ENCODE assay signal across 8 cellular contexts in the genomic region with DNA sequence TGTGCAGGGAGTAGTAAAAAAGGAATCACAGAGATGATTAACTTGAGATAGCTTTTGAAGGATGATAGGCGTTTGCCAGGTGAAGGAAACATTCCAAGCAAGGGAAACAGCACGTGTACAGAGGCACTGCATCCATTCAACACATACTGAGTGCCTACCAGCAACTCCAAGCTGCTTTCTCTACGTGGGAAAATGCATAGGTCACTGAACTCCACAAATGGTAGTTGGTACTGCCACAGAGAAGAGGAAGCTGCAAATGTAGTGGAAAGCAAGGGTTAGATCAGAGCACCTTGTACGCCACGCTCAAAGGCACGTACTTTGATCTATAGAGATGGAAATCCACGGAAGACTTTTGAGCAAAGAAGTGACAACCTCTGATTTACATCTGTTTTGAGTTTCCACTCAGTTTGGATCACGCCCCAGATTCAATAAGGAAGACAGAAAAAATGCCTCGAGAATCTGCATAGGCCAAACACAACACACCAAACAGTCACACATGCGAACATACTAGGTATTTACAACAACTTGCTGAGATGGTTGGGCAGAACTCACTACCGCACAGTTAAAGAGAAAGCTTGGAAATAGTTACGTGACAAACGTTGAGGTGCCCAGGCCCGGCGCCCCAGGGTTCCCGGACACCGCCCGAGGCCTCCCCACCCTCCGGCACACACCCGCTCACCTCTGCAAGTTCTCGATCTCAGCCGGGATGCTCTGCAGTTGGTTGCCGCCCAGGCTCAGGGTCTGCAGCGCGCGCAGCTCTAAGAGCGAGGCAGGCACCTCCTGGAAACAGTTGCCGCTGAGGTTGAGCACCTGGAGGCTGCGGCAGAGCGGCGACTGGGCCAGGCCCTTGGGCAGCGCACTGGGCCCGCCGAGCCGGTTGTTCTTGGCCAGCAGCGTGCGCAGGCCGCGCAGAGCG. TPM values are rescaled to one million over a fixed set of nuclear protein-coding genes. Genes with fewer than 3 reads are reported as not detected.
DNase-seq lines count a peak whose midpoint lies in the region; ATAC-seq and TF ChIP-seq lines count a peak whose summit lies in the region.

No MANE protein-coding gene starts in this region.

- peak; percentile 47 for ATAC-seq in GM19468 (IDR thresholded peaks at IDR 0.05; ENCODE audit: extremely low read depth, unreplicated experiment)
- ATAC-seq in HG03565 (IDR thresholded peaks at IDR 0.05; ENCODE audit: unreplicated experiment), result peak; percentile 25
- ATAC-seq in PC-3, result peak; percentile 48
- no peak for ATAC-seq in gastroesophageal sphincter

- H3K27ac ChIP-seq in PC-3 (ENCODE audit: low read length) (peak overlapping the region; percentile 51), gastroesophageal sphincter (peak overlapping the region; percentile 88 to 98 (median 94))

- peaks cover 64% of the 10 kb centered on the region for H3K79me2 ChIP-seq in PC-3 (ENCODE audit: low read length)

- no peak for TF ChIP-seq POLR2A in gastroesophageal sphincter (IDR thresholded peaks at IDR 0.05)

- H3K4me3 ChIP-seq in PC-3 (ENCODE audit: low read length) (peak overlapping the region; percentile 74), gastroesophageal sphincter (peak overlapping the region; percentile 84 to 97)

- no peaks in the 10 kb centered on the region for H3K9me2 ChIP-seq in PC-3 (replicated peaks; ENCODE audit: low read length)

- H3F3A ChIP-seq in PC-3 (ENCODE audit: low read length, unreplicated experiment), result no peaks in the 10 kb centered on the region

- no peak for TF ChIP-seq CTCF in PC-3 (conservative IDR thresholded peaks at IDR 0.05; ENCODE audit: low read depth, low read length)
- TF ChIP-seq CTCF in gastroesophageal sphincter (IDR thresholded peaks at IDR 0.05), result no peak

- peak overlapping the region; percentile 90 for H3K4me2 ChIP-seq in PC-3 (ENCODE audit: low read length)

- H3K9me3 ChIP-seq in PC-3 (ENCODE audit: low read length), result no peaks in the 10 kb centered on the region
- H3K9me3 ChIP-seq in gastroesophageal sphincter, result no peaks in the 10 kb centered on the region

- POLR2A ChIA-PET in PC-3 (lab: Charles Lee; ENCODE audit: unreplicated experiment), result no interaction called here

- H3K27me3 ChIP-seq in PC-3 (ENCODE audit: low read length) (no peaks in the 10 kb centered on the region), gastroesophageal sphincter (no peaks in the 10 kb centered on the region)

- TF ChIP-seq EP300 in gastroesophageal sphincter (IDR thresholded peaks at IDR 0.05), result no peak

- DNase-seq in DMS79 (lab: John Stamatoyannopoulos, UW) (peak; percentile 40), PC-3 (peak; percentile 32), activated gamma-delta T cell treated with Interleukin-2 at 50 U/mL for 16 hours (peak; percentile 45), renal cortical epithelial cell (ENCODE audit: low read depth) (peak; percentile 31), hippocampal formation (lab: John Stamatoyannopoulos, UW) (no peak)

- 6 to 8% methylated on average over 11 to 16 of the region's 40 CpGs for WGBS in gastroesophageal sphincter (ENCODE audit: low coverage in 1 of 2), 2 donors

- peaks cover 46% of the 10 kb centered on the region for H4K20me1 ChIP-seq in PC-3 (ENCODE audit: low read length)

- intact Hi-C loops in PC-3 (cut with micrococcal nuclease), result loop anchor here (2.0 kb wide), 2 partner anchors 104 to 210 kb away; no protein-coding TSS in a partner anchor

- H2AFZ ChIP-seq in PC-3 (ENCODE audit: low read length), result peak overlapping the region; percentile 91

- H3K36me3 ChIP-seq in PC-3 (ENCODE audit: low read depth, low read length) (peaks cover 4% of the 10 kb centered on the region), gastroesophageal sphincter (peaks cover 0 to 7% of the 10 kb centered on the region in 2 donors)

- H3K9ac ChIP-seq in PC-3 (ENCODE audit: low read length), result peak overlapping the region; percentile 78

- CTCF ChIA-PET in PC-3 (lab: Charles Lee), result interaction anchor here (0.5 to 2.7 kb wide), 4 partner anchors 9 to 913 kb away, joined by 3 to 17 read pairs (median 3); no protein-coding TSS in a partner anchor

- TSS peak; percentile 45 for BruUV-seq in PC-3 (replicated peaks; lab: Mats Ljungman, UMichigan)

- H3K4me1 ChIP-seq in PC-3 (ENCODE audit: insufficient read depth, low read length) (peaks cover 44% of the 10 kb centered on the region), gastroesophageal sphincter (peaks cover 3 to 57% (median 5%) of the 10 kb centered on the region in 3 donors)

RNA-seq across cellular contexts. Expression of a gene that starts 0.8 kb away (rescaled TPM):
- total RNA-seq in PC-3 (2014; rRNA removed) (33.7 and 35.2 TPM in 2 replicates), gastroesophageal sphincter (10 to 100 TPM; 33.5 to 44.3 (median 39.9) TPM), renal cortical epithelial cell (30.7 and 37.2 TPM in 2 replicates)

Comparison
In these comparisons a context has a peak if more than half of its experiments do, and no peak if none do; other contexts are left out.
1. DNase-seq: peak in DMS79 (single experiment), PC-3 (single experiment), activated gamma-delta T cell treated with Interleukin-2 at 50 U/mL for 16 hours (single experiment) and renal cortical epithelial cell (single experiment); none in hippocampal formation (0 of 2).